Comparison of ENCODE assay signal across 20 cellular contexts in the genomic region with DNA sequence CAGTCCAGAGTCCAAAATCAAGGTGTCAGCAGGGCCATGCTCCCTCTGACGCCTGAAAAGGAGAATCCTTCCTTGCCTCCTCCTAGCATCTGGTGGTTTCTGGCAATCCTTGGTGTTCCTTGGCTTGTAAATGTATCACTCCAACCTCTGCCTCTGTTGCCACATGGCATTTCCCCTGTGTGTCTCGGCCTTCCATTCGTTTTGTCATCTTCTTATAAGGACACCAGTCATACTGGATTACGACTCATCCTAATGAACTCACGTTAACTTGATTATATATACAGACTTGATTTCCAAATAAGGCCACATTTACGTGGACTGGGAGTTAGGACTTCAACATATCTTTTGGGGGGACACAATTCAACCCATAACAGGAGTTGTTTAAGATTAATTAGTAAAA. TPM values are rescaled to one million over a fixed set of nuclear protein-coding genes. Genes with fewer than 3 reads are reported as not detected.
A peak's percentile ranks its signal among the peaks of the same experiment; 100 is the strongest.
DNase-seq lines count a peak whose midpoint lies in the region; ATAC-seq, FAIRE-seq and TF ChIP-seq lines count a peak whose summit lies in the region.
"Had no signal": no experiment of that assay in that cellular context is flagged by ENCODE, and none has a peak within 500 bp of the region (broad histone marks: within the 10 kb centered on the region; RNA-seq: fewer than 3 reads in every experiment).

No MANE protein-coding gene starts in this region.

- intact Hi-C loops in PC-3 (cut with micrococcal nuclease) (no loop called here), endothelial cell of umbilical vein (cut with micrococcal nuclease) (no loop called here)

- H3K4me2 ChIP-seq in PC-3 (ENCODE audit: low read length) = no peak overlapping the region
- H3K4me2 ChIP-seq in endothelial cell of umbilical vein (ENCODE audit: insufficient read depth, low read length) = no peak overlapping the region

- H3K27ac ChIP-seq in PC-3 (ENCODE audit: low read length) = peak overlapping the region; percentile 41
- H3K27ac ChIP-seq in endothelial cell of umbilical vein (ENCODE audit: insufficient read depth, low read depth, low read length) = no peak overlapping the region
- H3K27ac ChIP-seq: Peyer's patch, SJSA1 had no signal

- no peaks in the 10 kb centered on the region for H3K9me2 ChIP-seq in PC-3 (replicated peaks; ENCODE audit: low read length)

- H3K4me1 ChIP-seq in PC-3 (ENCODE audit: insufficient read depth, low read length) (peaks cover 48% of the 10 kb centered on the region), endothelial cell of umbilical vein (ENCODE audit: control insufficient read depth, extremely low read depth, insufficient read depth, low read length) (peaks cover 12% of the 10 kb centered on the region)

- H3K9ac ChIP-seq in PC-3 (ENCODE audit: low read length) (no peak overlapping the region), endothelial cell of umbilical vein (replicated peaks; ENCODE audit: extremely low read depth, insufficient read depth, low read length) (no peak overlapping the region)

- no peak overlapping the region for H3K4me3 ChIP-seq in AG10803 (ENCODE audit: low read length)
- no peak overlapping the region for H3K4me3 ChIP-seq in PC-3 (ENCODE audit: low read length)
- no peak overlapping the region for H3K4me3 ChIP-seq in endothelial cell of umbilical vein (replicated peaks in 1 of 3; ENCODE audit: insufficient read depth in 1 of 3, low read depth in 1 of 3, low read length in 3 of 3)
- H3K4me3 ChIP-seq: MG63, Peyer's patch, SJSA1 had no signal

- no peaks in the 10 kb centered on the region for H3K9me3 ChIP-seq in PC-3 (ENCODE audit: low read length)
- no peaks in the 10 kb centered on the region for H3K9me3 ChIP-seq in endothelial cell of umbilical vein (replicated peaks; ENCODE audit: control insufficient read depth, insufficient read depth, low read length)
- H3K9me3 ChIP-seq: BE2C, Peyer's patch had no signal

- no peaks in the 10 kb centered on the region for H3K79me2 ChIP-seq in PC-3 (ENCODE audit: low read length)
- no peaks in the 10 kb centered on the region for H3K79me2 ChIP-seq in endothelial cell of umbilical vein (ENCODE audit: control insufficient read depth, insufficient read depth, low read length)

- H4K20me1 ChIP-seq in PC-3 (ENCODE audit: low read length) (no peaks in the 10 kb centered on the region), endothelial cell of umbilical vein (replicated peaks; ENCODE audit: control insufficient read depth, extremely low read depth, insufficient read depth, low read length) (no peaks in the 10 kb centered on the region)

- H3K27me3 ChIP-seq in PC-3 (ENCODE audit: low read length) (no peaks in the 10 kb centered on the region), endothelial cell of umbilical vein (ENCODE audit: control insufficient read depth in 2 of 2, insufficient read depth in 2 of 2, low read length in 2 of 2) (no peaks in the 10 kb centered on the region)
- H3K27me3 ChIP-seq: BE2C, MG63, Peyer's patch, SJSA1 had no signal

- no peaks in the 10 kb centered on the region for H3K9me1 ChIP-seq in endothelial cell of umbilical vein (replicated peaks; ENCODE audit: control insufficient read depth, extremely low read depth, insufficient read depth, low read length)

- ATAC-seq in PC-3 (peak; percentile 15; the same call in 1 of the 2 replicates), HG03135 (IDR thresholded peaks at IDR 0.05; ENCODE audit: unreplicated experiment) (no peak)
- ATAC-seq: CD8-positive, alpha-beta T cell had no signal

- TF ChIP-seq CTCF in AG10803 (conservative IDR thresholded peaks at IDR 0.05; ENCODE audit: low read length) (no peak), PC-3 (conservative IDR thresholded peaks at IDR 0.05; ENCODE audit: low read depth, low read length) (no peak), endothelial cell of umbilical vein (IDR thresholded peaks at IDR 0.05; ENCODE audit: extremely low read depth in 1 of 2, insufficient read depth in 1 of 2, low read depth in 1 of 2, low read length in 2 of 2) (no peak)

- CTCF ChIA-PET in PC-3 (lab: Charles Lee) (no interaction called here), endothelial cell of umbilical vein (lab: Charles Lee) (interaction anchor here (1.5 kb wide), 1 partner anchor 12 kb away, joined by 3 read pairs; no protein-coding TSS in a partner anchor)

- dilution Hi-C loops in endothelial cell of umbilical vein (cut with MboI; ENCODE audit: extremely low pct_ligation_motif_present, low sequenced_read_pairs) = no loop called here

- POLR2A ChIA-PET in PC-3 (lab: Charles Lee; ENCODE audit: unreplicated experiment) (no interaction called here), endothelial cell of umbilical vein (lab: Charles Lee) (no interaction called here)

- H2AFZ ChIP-seq in PC-3 (ENCODE audit: low read length) (0 out of 2 replicates have a peak overlapping the region, but pooled peaks have one; percentile 37), endothelial cell of umbilical vein (ENCODE audit: low read depth, low read length) (peak overlapping the region; percentile 26)

- FAIRE-seq in endothelial cell of umbilical vein (lab: Jason Lieb, UNC) = no peak

- H3K36me3 ChIP-seq in PC-3 (ENCODE audit: low read depth, low read length) = no peaks in the 10 kb centered on the region
- H3K36me3 ChIP-seq in endothelial cell of umbilical vein (ENCODE audit: control insufficient read depth in 2 of 2, extremely low read depth in 1 of 2, insufficient read depth in 2 of 2, low read length in 2 of 2) = no peaks in the 10 kb centered on the region
- H3K36me3 ChIP-seq: BE2C, MG63, Peyer's patch, SJSA1 had no signal

- no peak for TF ChIP-seq POLR2A in endothelial cell of umbilical vein (IDR thresholded peaks at IDR 0.05; ENCODE audit: low read depth, low read length)

- H3F3A ChIP-seq in PC-3 (ENCODE audit: low read length, unreplicated experiment) = no peaks in the 10 kb centered on the region

- BruUV-seq in PC-3 (replicated peaks; lab: Mats Ljungman, UMichigan) (no TSS peak), endothelial cell of umbilical vein (replicated peaks; lab: Mats Ljungman, UMichigan) (no TSS peak)

- peak; percentile 47 for DNase-seq in AG10803 (ENCODE audit: low read depth)
- peak; percentile 80 for DNase-seq in ELR (ENCODE audit: low read depth)
- peak; percentile 69 for DNase-seq in PC-3
- DNase-seq in endothelial cell of umbilical vein (ENCODE audit: low read depth, low spot score) = no peak
- DNase-seq in activated naive CD4-positive, alpha-beta T cell (lab: John Stamatoyannopoulos, UW) = no peak
- no peak for DNase-seq in amygdala (lab: John Stamatoyannopoulos, UW)
- DNase-seq: ACHN; BE2C; CD8-positive, alpha-beta T cell; EL; KBM-7; MG63; NCI-H1092 treated with DMSO at 0.1 percent for 48 hours; NCI-H1694; NCI-H2107; NCI-H345; NCI-H69; Peyer's patch had no signal

TF ChIP-seq in endothelial cell of umbilical vein, 7 proteins besides CTCF, POLR2A, EP300 and RAD21:
- TF ChIP-seq POLR2AphosphoS5 (IDR thresholded peaks at IDR 0.05; ENCODE audit: insufficient read depth, low read depth, low read length) (no peak), JUN (IDR thresholded peaks at IDR 0.05; ENCODE audit: borderline replicate concordance, insufficient read depth, insufficient read length, low read depth) (no peak), FOS (IDR thresholded peaks at IDR 0.05; ENCODE audit: borderline replicate concordance, insufficient read depth, low read length) (no peak), GATA2 (IDR thresholded peaks at IDR 0.05; ENCODE audit: insufficient read depth, insufficient read length, low read depth, low read length) (no peak), MYC (IDR thresholded peaks at IDR 0.05; ENCODE audit: low read depth, low read length) (no peak), EZH2 (IDR thresholded peaks at IDR 0.05; ENCODE audit: borderline replicate concordance, low read depth, low read length, severe bottlenecking) (no peak)
- TF ChIP-seq, protein P1, sequence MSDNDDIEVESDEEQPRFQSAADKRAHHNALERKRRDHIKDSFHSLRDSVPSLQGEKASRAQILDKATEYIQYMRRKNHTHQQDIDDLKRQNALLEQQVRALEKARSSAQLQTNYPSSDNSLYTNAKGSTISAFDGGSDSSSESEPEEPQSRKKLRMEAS (IDR thresholded peaks at IDR 0.05; ENCODE audit: insufficient read depth, insufficient read length) = no peak

RNA-seq across cellular contexts. Expression of a gene that starts 15.8 kb away (rescaled TPM):
- total RNA-seq in PC-3 (2014; rRNA removed) (39.2 and 41.5 TPM in 2 replicates), endothelial cell of umbilical vein (11.9 and 13.5 TPM in 2 replicates)
- 7.3 and 7.6 TPM in 2 replicates for polyA plus RNA-seq in endothelial cell of umbilical vein
- polyA plus RNA-seq in endothelial cell of umbilical vein (2011; cell fraction: cytosol; rRNA removed) = 9.7 and 13.0 TPM in 2 replicates
- 12.9 and 15.6 TPM in 2 replicates for polyA plus RNA-seq in endothelial cell of umbilical vein (2011; cell fraction: nucleus; rRNA removed)
- 18.5 and 23.5 TPM in 2 replicates for polyA plus RNA-seq in endothelial cell of umbilical vein (2012)
- polyA minus RNA-seq in endothelial cell of umbilical vein = 3.2 and 5.6 TPM in 2 replicates
- 25.5 TPM for polyA minus RNA-seq in endothelial cell of umbilical vein (2011; cell fraction: cytosol; rRNA and poly(A)+ RNA removed)
- 16.0 and 24.9 TPM in 2 replicates for polyA minus RNA-seq in endothelial cell of umbilical vein (2011; cell fraction: nucleus; rRNA and poly(A)+ RNA removed)

Comparison
In these comparisons a context has a peak if more than half of its experiments do, and no peak if none do; other contexts are left out.
1. DNase-seq: peak in AG10803 (single experiment), ELR (single experiment) and PC-3 (single experiment); none in endothelial cell of umbilical vein (single experiment), activated naive CD4-positive, alpha-beta T cell (0 of 4) and amygdala (0 of 56).